Comparison of ENCODE assay signal across 8 cellular contexts in the genomic region with DNA sequence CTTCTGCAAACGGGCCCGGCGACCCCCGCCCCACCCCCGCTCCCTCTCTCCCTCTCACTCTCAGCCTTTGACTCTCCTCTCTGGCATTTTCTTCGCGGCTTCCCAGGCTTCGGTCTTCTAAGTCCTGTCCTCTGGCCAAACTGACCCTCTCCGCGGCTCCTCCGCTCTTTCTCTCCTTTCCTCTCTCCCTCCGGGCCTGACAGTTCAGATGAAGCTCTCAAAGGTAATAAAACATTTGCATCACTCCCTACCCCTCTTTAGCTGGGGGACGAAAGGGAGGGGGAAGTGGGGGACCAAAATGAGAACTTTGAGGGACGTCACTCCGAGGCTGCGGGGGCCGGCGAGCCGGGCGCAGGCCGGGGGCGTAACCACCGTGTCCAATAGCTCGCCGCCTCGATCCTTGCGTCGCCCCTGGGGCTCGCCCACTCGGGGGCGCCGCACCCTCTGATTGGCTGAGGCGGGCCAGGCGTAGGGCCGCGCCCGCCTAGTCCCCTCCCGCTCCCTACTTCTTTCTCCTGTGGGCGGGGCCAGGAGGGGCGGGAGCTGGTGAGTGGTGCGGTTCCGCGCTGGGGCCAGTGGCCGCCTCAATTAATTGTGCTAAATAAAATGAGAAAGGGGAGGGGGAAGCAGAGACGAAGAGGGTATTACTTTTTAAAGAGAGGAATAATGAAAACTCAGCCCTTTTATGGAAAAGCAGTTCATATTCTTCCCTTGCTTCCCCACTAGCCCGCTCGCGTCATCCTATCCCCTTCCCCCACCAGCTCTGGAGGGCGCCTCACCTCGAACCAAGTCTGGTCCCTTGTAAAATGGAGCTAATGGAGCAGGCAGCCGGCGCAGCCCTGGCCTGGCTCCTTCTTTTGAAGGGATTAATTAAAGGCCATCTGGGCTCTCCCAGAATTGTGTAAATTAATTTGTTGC. TPM values are rescaled to one million over a fixed set of nuclear protein-coding genes. Genes with fewer than 3 reads are reported as not detected.
DNase-seq lines count a peak whose midpoint lies in the region; FAIRE-seq and TF ChIP-seq lines count a peak whose summit lies in the region.

TSS of gene NKX6-1 (minus strand) at position 228 of the 918 bp plus-strand sequence. CDS start 1,064 bp downstream, outside the sequence.

- TF ChIP-seq CTCF in C4-2B (conservative IDR thresholded peaks at IDR 0.05) (no peak), lower leg skin (IDR thresholded peaks at IDR 0.05) (no peak)

- no peak for TF ChIP-seq POLR2A in lower leg skin (IDR thresholded peaks at IDR 0.05)

- H3K4me1 ChIP-seq in subcutaneous abdominal adipose tissue (ENCODE audit: control insufficient read depth in 5 of 5, insufficient read depth in 5 of 5, low read length in 5 of 5): peaks cover 0 to 37% (median 36%) of the 10 kb centered on the region in 5 donors

- H3K36me3 ChIP-seq in subcutaneous abdominal adipose tissue (ENCODE audit: control insufficient read depth in 5 of 5, insufficient read depth in 5 of 5, low read length in 5 of 5): no peaks in the 10 kb centered on the region

- peaks cover 77 to 99% (median 88%) of the 10 kb centered on the region in 5 donors for H3K27me3 ChIP-seq in subcutaneous abdominal adipose tissue (ENCODE audit: control insufficient read depth in 5 of 5, insufficient read depth in 4 of 5, low read length in 5 of 5)

- peak within 1 kb of the TSS; percentile 18; the same call in 1 of the 2 replicates for H3K27ac ChIP-seq in C4-2B
- no peak within 1 kb of the TSS for H3K27ac ChIP-seq in subcutaneous abdominal adipose tissue (ENCODE audit: low read depth, low read length)

- no peaks in the 10 kb centered on the region for H3K9me3 ChIP-seq in subcutaneous abdominal adipose tissue (ENCODE audit: control insufficient read depth in 5 of 5, low read length in 5 of 5)

- intact Hi-C loops in lower leg skin (cut with DNase I; ENCODE audit: low total_unique reads): no loop called here

- DNase-seq in HS-5 (ENCODE audit: low read depth) (peak; percentile 59), RCC 7860 (ENCODE audit: low spot score) (peak; percentile 54), ecto neural progenitor cell (ENCODE audit: low spot score) (peak; percentile 95), lower leg skin (ENCODE audit: low spot score in 2 of 2) (peak in 1 of 2 donors; percentile 91), NCI-H2196 (lab: John Stamatoyannopoulos, UW; ENCODE audit: unreplicated experiment) (no peak)
- no peak for DNase-seq in stimulated activated CD4-positive, alpha-beta T cell treated with anti-CD3 and anti-CD28 coated beads, Interleukin-4, amount 100 ng/mL, for 4 hours

- WGBS in lower leg skin, 2 donors: 3 to 5% methylated on average over 51 to 52 of the region's 52 CpGs

- no peak for FAIRE-seq in RCC 7860 (lab: Jason Lieb, UNC)

- peak within 1 kb of the TSS in 1 of 5 donors; percentile 30 for H3K9ac ChIP-seq in subcutaneous abdominal adipose tissue (ENCODE audit: low read length in 5 of 5)

- H3K4me3 ChIP-seq in lower leg skin (ENCODE audit: low read depth, poor library complexity, severe bottlenecking) (peak within 1 kb of the TSS; percentile 12), subcutaneous abdominal adipose tissue (ENCODE audit: low read depth in 1 of 5, low read length in 5 of 5) (peak within 1 kb of the TSS; percentile 42 to 70 (median 59))

RNA-seq across cellular contexts. Expression of gene NKX6-1, which starts in this region (rescaled TPM):
- total RNA-seq in lower leg skin: under 1 TPM in 1 of 4 donors, not detected in 3; 0.10 TPM

Comparison
In these comparisons a context has a peak if more than half of its experiments do, and no peak if none do; other contexts are left out.
1. DNase-seq: peak in HS-5 (single experiment), RCC 7860 (single experiment) and ecto neural progenitor cell (single experiment); none in stimulated activated CD4-positive, alpha-beta T cell treated with anti-CD3 and anti-CD28 coated beads, Interleukin-4, amount 100 ng/mL, for 4 hours (0 of 2) and NCI-H2196 (single experiment).